20 cellular contexts compared by ENCODE assay signal in genomic region chr14:43438056-43438455, GRCh38.
"Had no signal": no experiment of that assay in that cellular context is flagged by ENCODE, and none has a peak within 500 bp of the region (broad histone marks: within the 10 kb centered on the region; RNA-seq: fewer than 3 reads in every experiment).

No MANE protein-coding gene starts in this region.

- H3K4me1 ChIP-seq: body of pancreas, heart right ventricle, pancreas, psoas muscle, upper lobe of left lung had no signal

- H3K27me3 ChIP-seq: body of pancreas, heart right ventricle, pancreas, upper lobe of left lung had no signal

- H3K4me3 ChIP-seq: body of pancreas, heart right ventricle, mucosa of descending colon, pancreas, psoas muscle, upper lobe of left lung had no signal

- ATAC-seq: activated CD8-positive, alpha-beta T cell treated with anti-CD3 and anti-CD28 coated beads, Interleukin-2, amount 10 ng/mL, durations not matched to agents 7 days and 5 days; activated naive CD8-positive, alpha-beta T cell treated with anti-CD3 and anti-CD28 coated beads, Interleukin-2, amount 50 U/mL, for 24 hours; body of pancreas; heart right ventricle; left cardiac atrium; mucosa of descending colon; pancreas; psoas muscle; right cardiac atrium; stimulated activated naive CD8-positive, alpha-beta T cell treated with anti-CD3 and anti-CD28 coated beads, Interleukin-15, Interleukin-2, amounts not matched to agents 100 U/mL and 50 U/mL, for 24 hours had no signal

- H3K9me3 ChIP-seq: body of pancreas, mucosa of descending colon, pancreas, psoas muscle, upper lobe of left lung had no signal

- H3K36me3 ChIP-seq: heart right ventricle, pancreas, upper lobe of left lung had no signal

- DNase-seq: activated CD4-positive, alpha-beta T cell treated with anti-CD3 and anti-CD28 coated beads, Interleukin-2, amount 10 ng/mL, durations not matched to agents 7 days and 5 days; activated CD8-positive, alpha-beta T cell treated with anti-CD3 and anti-CD28 coated beads, Interleukin-2, amount 10 ng/mL, durations not matched to agents 7 days and 5 days; activated gamma-delta T cell; activated naive CD4-positive, alpha-beta T cell treated with anti-CD3 and anti-CD28 coated beads, Interleukin-2, amount 50 U/mL, for 16 hours; activated naive CD8-positive, alpha-beta T cell treated with anti-CD3 and anti-CD28 coated beads, Interleukin-2, amount 50 U/mL, for 24 hours; body of pancreas; effector CD4-positive, alpha-beta T cell; erythroblast; foreskin fibroblast; heart right ventricle; islet precursor cell; left cardiac atrium; mucosa of descending colon; nephron progenitor cell; pancreas; psoas muscle; right cardiac atrium; stimulated activated CD4-positive, alpha-beta T cell treated with anti-CD3 and anti-CD28 coated beads, Interleukin-4, amount 100 ng/mL, for 4 hours; stimulated activated naive CD8-positive, alpha-beta T cell treated with anti-CD3 and anti-CD28 coated beads, Interleukin-15, Interleukin-2, amounts not matched to agents 100 U/mL and 50 U/mL, for 24 hours; upper lobe of left lung had no signal

- H3K27ac ChIP-seq: body of pancreas, heart right ventricle, pancreas, psoas muscle, upper lobe of left lung had no signal
